Comparison of ENCODE assay signal across 12 cellular contexts in genomic region chr17:37844977-37845293, GRCh38.
DNase-seq lines count a peak whose midpoint lies in the region; ATAC-seq and TF ChIP-seq lines count a peak whose summit lies in the region.
"Had no signal": no experiment of that assay in that cellular context is flagged by ENCODE, and none has a peak within 500 bp of the region (broad histone marks: within the 10 kb centered on the region; RNA-seq: fewer than 3 reads in every experiment).

No MANE protein-coding gene starts in this region.

- peaks cover 5% of the 10 kb centered on the region for H3K27me3 ChIP-seq in lower lobe of right lung (ENCODE audit: low read depth)

- H3K4me3 Mint-ChIP-seq in stimulated activated naive CD8-positive, alpha-beta T cell treated with anti-CD3 and anti-CD28 coated beads, Interleukin-15, amount 100 ng/mL, for 72 hours: peak overlapping the region; percentile 54 to 63
- H3K4me3 Mint-ChIP-seq in WTC11 (peak overlapping the region; percentile 54; the same call in 1 of the 2 replicates), type B pancreatic cell (no peak overlapping the region)
- H3K4me3 Mint-ChIP-seq: activated CD4-positive, alpha-beta T cell treated with anti-CD3 and anti-CD28 coated beads, Interleukin-2, amount 10 ng/mL, durations not matched to agents 7 days and 5 days had no signal

- H3K4me3 ChIP-seq in lower lobe of right lung: peak overlapping the region; percentile 34

- intact Hi-C loops in lower lobe of right lung (cut with DNase I): no loop called here

- TF ChIP-seq CTCF in WTC11 (IDR thresholded peaks at IDR 0.05) (no peak; the same call in 1 of the 2 replicates), lower lobe of right lung (IDR thresholded peaks at IDR 0.05) (no peak), type B pancreatic cell (conservative IDR thresholded peaks at IDR 0.05) (peak; percentile 22)

- no peak overlapping the region for H3K27ac Mint-ChIP-seq in stimulated activated naive CD8-positive, alpha-beta T cell treated with anti-CD3 and anti-CD28 coated beads, Interleukin-15, amount 100 ng/mL, for 72 hours
- H3K27ac Mint-ChIP-seq in WTC11: no peak overlapping the region
- peak overlapping the region; percentile 39 for H3K27ac Mint-ChIP-seq in type B pancreatic cell
- H3K27ac Mint-ChIP-seq: activated CD4-positive, alpha-beta T cell treated with anti-CD3 and anti-CD28 coated beads, Interleukin-2, amount 10 ng/mL, durations not matched to agents 7 days and 5 days had no signal

- CTCF ChIA-PET in WTC11 (lab: Charles Lee): interaction anchor here (0.6 to 3.0 kb wide), 17 partner anchors 9 to 1244 kb away, joined by 3 to 19 read pairs (median 5); partner anchors contain the start of genes MRM1 and SYNRG

- H3K27ac ChIP-seq in lower lobe of right lung: no peak overlapping the region
- H3K27ac ChIP-seq: esophagus muscularis mucosa had no signal

- no peaks in the 10 kb centered on the region for H3K9me3 ChIP-seq in lower lobe of right lung
- H3K9me3 ChIP-seq: esophagus muscularis mucosa had no signal

- POLR2A ChIA-PET in WTC11 (lab: Charles Lee): no interaction called here

- no peaks in the 10 kb centered on the region for H3K9me3 Mint-ChIP-seq in stimulated activated naive CD8-positive, alpha-beta T cell treated with anti-CD3 and anti-CD28 coated beads, Interleukin-15, amount 100 ng/mL, for 72 hours
- H3K9me3 Mint-ChIP-seq in WTC11 (no peaks in the 10 kb centered on the region), type B pancreatic cell (no peaks in the 10 kb centered on the region)
- H3K9me3 Mint-ChIP-seq: activated CD4-positive, alpha-beta T cell treated with anti-CD3 and anti-CD28 coated beads, Interleukin-2, amount 10 ng/mL, durations not matched to agents 7 days and 5 days had no signal

- no peaks in the 10 kb centered on the region for H3K36me3 Mint-ChIP-seq in WTC11
- H3K36me3 Mint-ChIP-seq in type B pancreatic cell: no peaks in the 10 kb centered on the region

- peaks cover 8% of the 10 kb centered on the region for H3K4me1 ChIP-seq in lower lobe of right lung

- DNase-seq in stimulated activated naive CD8-positive, alpha-beta T cell treated with anti-CD3 and anti-CD28 coated beads, Interleukin-15, amount 100 ng/mL, for 72 hours: no peak
- DNase-seq in stimulated activated naive CD8-positive, alpha-beta T cell treated with anti-CD3 and anti-CD28 coated beads, Interleukin-15, Interleukin-2, amounts not matched to agents 100 U/mL and 50 U/mL, for 24 hours: no peak
- DNase-seq in WTC11 (ENCODE audit: low spot score) (no peak), lower lobe of right lung (no peak), type B pancreatic cell (ENCODE audit: extremely low spot score, unreplicated experiment) (no peak), NCI-H1092 (lab: John Stamatoyannopoulos, UW) (no peak)
- no peak for DNase-seq in activated CD4-positive, CD25-positive, alpha-beta regulatory T cell (lab: John Stamatoyannopoulos, UW)
- DNase-seq: amniotic stem cell, NCI-H748 treated with DMSO at 0.1 percent for 48 hours had no signal

- H3K4me1 Mint-ChIP-seq in stimulated activated naive CD8-positive, alpha-beta T cell treated with anti-CD3 and anti-CD28 coated beads, Interleukin-15, amount 100 ng/mL, for 72 hours: peaks cover 42% of the 10 kb centered on the region
- no peaks in the 10 kb centered on the region for H3K4me1 Mint-ChIP-seq in WTC11
- peaks cover 4% of the 10 kb centered on the region for H3K4me1 Mint-ChIP-seq in type B pancreatic cell (ENCODE audit: unreplicated experiment)

- no peaks in the 10 kb centered on the region for H3K36me3 ChIP-seq in lower lobe of right lung
- H3K36me3 ChIP-seq: esophagus muscularis mucosa had no signal

- ATAC-seq in stimulated activated naive CD8-positive, alpha-beta T cell treated with anti-CD3 and anti-CD28 coated beads, Interleukin-15, amount 100 ng/mL, for 72 hours: no peak
- no peak for ATAC-seq in stimulated activated naive CD8-positive, alpha-beta T cell treated with anti-CD3 and anti-CD28 coated beads, Interleukin-15, Interleukin-2, amounts not matched to agents 100 U/mL and 50 U/mL, for 24 hours
- ATAC-seq in WTC11 (no peak), lower lobe of right lung (no peak), GM19397 (IDR thresholded peaks at IDR 0.05; ENCODE audit: unreplicated experiment) (no peak)

- H3K27me3 Mint-ChIP-seq in stimulated activated naive CD8-positive, alpha-beta T cell treated with anti-CD3 and anti-CD28 coated beads, Interleukin-15, amount 100 ng/mL, for 72 hours: peaks cover 17% of the 10 kb centered on the region
- H3K27me3 Mint-ChIP-seq in WTC11 (ENCODE audit: low read depth) (peaks cover 2% of the 10 kb centered on the region; the same call in 1 of the 2 replicates), type B pancreatic cell (peaks cover 25% of the 10 kb centered on the region)

TF ChIP-seq in WTC11, 78 proteins besides CTCF, POLR2A, EP300 and RAD21:
- TF ChIP-seq NFE2L1 (CRISPR knock-in tag; IDR thresholded peaks at IDR 0.05): no peak
- no peak for TF ChIP-seq SMAD3 (CRISPR knock-in tag; IDR thresholded peaks at IDR 0.05; ENCODE audit: borderline replicate concordance)
- no peak for TF ChIP-seq FOXP4 (CRISPR knock-in tag; IDR thresholded peaks at IDR 0.05)
- no peak for TF ChIP-seq ZNF317 (CRISPR knock-in tag; IDR thresholded peaks at IDR 0.05; ENCODE audit: borderline replicate concordance, low read depth)
- no peak for TF ChIP-seq ZNF396 (CRISPR knock-in tag; IDR thresholded peaks at IDR 0.05; ENCODE audit: borderline replicate concordance)
- TF ChIP-seq KAT7 (CRISPR knock-in tag; IDR thresholded peaks at IDR 0.05; ENCODE audit: borderline replicate concordance): no peak
- no peak for TF ChIP-seq FOXK1 (CRISPR knock-in tag; IDR thresholded peaks at IDR 0.05)
